Comparison of ENCODE assay signal across 30 cellular contexts in the genomic region with DNA sequence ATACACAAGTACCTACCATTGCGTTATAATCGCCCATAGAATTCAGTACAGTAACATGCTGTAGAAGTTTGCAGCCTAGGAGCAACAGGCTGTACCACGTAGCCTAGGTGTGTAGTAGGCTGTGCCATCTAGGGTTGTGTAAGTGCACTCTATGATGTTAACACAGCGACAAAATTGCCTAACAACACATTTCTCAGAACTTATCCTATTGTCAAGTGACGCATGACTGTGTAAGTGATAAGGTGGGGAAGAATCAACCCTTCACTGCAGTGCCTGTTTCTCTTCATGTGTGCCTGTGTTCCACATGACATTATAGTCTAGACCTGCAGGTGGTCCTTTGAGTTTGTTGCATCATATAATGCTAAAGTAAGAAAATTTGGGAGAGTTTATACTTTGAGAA.
DNase-seq lines count a peak whose midpoint lies in the region; ATAC-seq and TF ChIP-seq lines count a peak whose summit lies in the region.
"Had no signal": no experiment of that assay in that cellular context is flagged by ENCODE, and none has a peak within 500 bp of the region (broad histone marks: within the 10 kb centered on the region; RNA-seq: fewer than 3 reads in every experiment).

No MANE protein-coding gene starts in this region.

- H3K4me3 Mint-ChIP-seq in T-helper 17 cell = no peak overlapping the region
- H3K4me3 Mint-ChIP-seq: activated CD4-positive, alpha-beta T cell treated with anti-CD3 and anti-CD28 coated beads, Interleukin-2, amount 10 ng/mL, durations not matched to agents 24 days and 14 days; activated naive CD8-positive, alpha-beta T cell; central memory CD8-positive, alpha-beta T cell; dendritic cell treated with granulocyte-macrophage colony-stimulating factor and Interleukin-4, amounts not matched to agents 40 ng/mL and 50 ng/mL, for 4 days; endodermal cell; WTC11 had no signal

- no peaks in the 10 kb centered on the region; the same call in 1 of the 2 replicates for H3K9me3 ChIP-seq in BE2C
- H3K9me3 ChIP-seq in OCI-LY1 (ENCODE audit: low read length) = no peaks in the 10 kb centered on the region
- H3K9me3 ChIP-seq in lower lobe of right lung = no peaks in the 10 kb centered on the region
- H3K9me3 ChIP-seq in T-helper 17 cell (ENCODE audit: control insufficient read depth, low read length, poor library complexity, severe bottlenecking) = no peaks in the 10 kb centered on the region
- H3K9me3 ChIP-seq: Caco-2, transverse colon had no signal

- TF ChIP-seq CTCF in BE2C (IDR thresholded peaks at IDR 0.05; ENCODE audit: low read depth, low read length) (no peak), OCI-LY1 (IDR thresholded peaks at IDR 0.05; ENCODE audit: low read length) (no peak), fibroblast of pulmonary artery (IDR thresholded peaks at IDR 0.05; ENCODE audit: low read length, missing control alignments) (no peak), lower lobe of right lung (IDR thresholded peaks at IDR 0.05) (no peak)

- H3K4me3 ChIP-seq in BE2C (ENCODE audit: low read depth, low read length) (no peak overlapping the region), OCI-LY1 (ENCODE audit: low read depth, low read length, poor library complexity, severe bottlenecking) (no peak overlapping the region), fibroblast of pulmonary artery (replicated peaks; ENCODE audit: low read depth, low read length) (no peak overlapping the region), lower lobe of right lung (no peak overlapping the region)
- H3K4me3 ChIP-seq: transverse colon had no signal

- H3K4me2 ChIP-seq in OCI-LY1 (ENCODE audit: low read length) = peak overlapping the region; percentile 9; the same call in 1 of the 2 replicates

- H3K79me2 ChIP-seq in OCI-LY1 (ENCODE audit: insufficient read depth, low read length) = no peaks in the 10 kb centered on the region

- H3K9ac ChIP-seq in OCI-LY1 (ENCODE audit: low read length) = no peak overlapping the region

- peaks cover 40% of the 10 kb centered on the region for H3K4me1 ChIP-seq in BE2C
- peaks cover 57% of the 10 kb centered on the region for H3K4me1 ChIP-seq in OCI-LY1 (ENCODE audit: insufficient read depth, low read length, severe bottlenecking)
- no peaks in the 10 kb centered on the region for H3K4me1 ChIP-seq in lower lobe of right lung
- H3K4me1 ChIP-seq: Caco-2, transverse colon had no signal

- peak; percentile 76 to 81 for ATAC-seq in lower lobe of right lung
- ATAC-seq in T-helper 17 cell = no peak
- ATAC-seq: esophagus mucosa, WTC11 had no signal

- H2AFZ ChIP-seq in OCI-LY1 (ENCODE audit: low read length) = peak overlapping the region; percentile 4; the same call in 1 of the 2 replicates

- peak overlapping the region; percentile 50 for H3K27ac ChIP-seq in OCI-LY1 (ENCODE audit: low read depth, low read length, poor library complexity, severe bottlenecking)
- H3K27ac ChIP-seq in lower lobe of right lung = no peak overlapping the region
- H3K27ac ChIP-seq: C4-2B, transverse colon had no signal

- H4K20me1 ChIP-seq in OCI-LY1 (ENCODE audit: insufficient read depth, low read length) = no peaks in the 10 kb centered on the region

- H3K27me3 ChIP-seq in BE2C (no peaks in the 10 kb centered on the region), OCI-LY1 (ENCODE audit: insufficient read depth, low read length) (no peaks in the 10 kb centered on the region), lower lobe of right lung (ENCODE audit: low read depth) (no peaks in the 10 kb centered on the region)
- H3K27me3 ChIP-seq: transverse colon had no signal

- intact Hi-C loops in lower lobe of right lung (cut with DNase I) = no loop called here

- H3K9me2 ChIP-seq in OCI-LY1 (ENCODE audit: low read depth, low read length) = no peaks in the 10 kb centered on the region

- H3K36me3 ChIP-seq in BE2C = no peaks in the 10 kb centered on the region
- H3K36me3 ChIP-seq in OCI-LY1 (ENCODE audit: insufficient read depth, low read length) = no peaks in the 10 kb centered on the region
- H3K36me3 ChIP-seq in lower lobe of right lung = no peaks in the 10 kb centered on the region
- H3K36me3 ChIP-seq: transverse colon had no signal

- H3K4me1 Mint-ChIP-seq in T-helper 17 cell = peaks cover 2% of the 10 kb centered on the region
- H3K4me1 Mint-ChIP-seq: central memory CD8-positive, alpha-beta T cell had no signal

- no peak overlapping the region for H3K27ac Mint-ChIP-seq in T-helper 17 cell
- H3K27ac Mint-ChIP-seq: activated CD4-positive, alpha-beta T cell treated with anti-CD3 and anti-CD28 coated beads, Interleukin-2, amount 10 ng/mL, durations not matched to agents 24 days and 14 days; activated naive CD8-positive, alpha-beta T cell; dendritic cell treated with granulocyte-macrophage colony-stimulating factor and Interleukin-4, amounts not matched to agents 40 ng/mL and 50 ng/mL, for 4 days; endodermal cell; WTC11 had no signal

- H3K27me3 Mint-ChIP-seq in T-helper 17 cell = no peaks in the 10 kb centered on the region
- H3K27me3 Mint-ChIP-seq: activated CD4-positive, alpha-beta T cell treated with anti-CD3 and anti-CD28 coated beads, Interleukin-2, amount 10 ng/mL, durations not matched to agents 24 days and 14 days; activated naive CD8-positive, alpha-beta T cell; central memory CD8-positive, alpha-beta T cell; dendritic cell treated with granulocyte-macrophage colony-stimulating factor and Interleukin-4, amounts not matched to agents 40 ng/mL and 50 ng/mL, for 4 days had no signal

- peaks cover 2% of the 10 kb centered on the region for H3K36me3 Mint-ChIP-seq in T-helper 17 cell (ENCODE audit: low read depth)
- H3K36me3 Mint-ChIP-seq: activated naive CD8-positive, alpha-beta T cell; WTC11 had no signal

- DNase-seq in BE2C = peak; percentile 28
- DNase-seq in fibroblast of pulmonary artery (ENCODE audit: low read depth) = peak; percentile 42
- DNase-seq in lower lobe of right lung = no peak
- DNase-seq in T-helper 17 cell = no peak
- no peak for DNase-seq in stimulated activated CD4-positive, alpha-beta T cell treated with anti-CD3 and anti-CD28 coated beads, Interleukin-4, amount 100 ng/mL, for 24 hours
- DNase-seq in A172 (ENCODE audit: low spot score) = no peak
- DNase-seq in 8988T = no peak
- DNase-seq: activated CD4-positive, alpha-beta T cell treated with anti-CD3 and anti-CD28 coated beads, Interleukin-2, amount 10 ng/mL, durations not matched to agents 24 days and 14 days; activated CD8-positive, alpha-beta memory T cell treated with anti-CD3 and anti-CD28 coated beads for 24 hours; activated effector memory CD4-positive, alpha-beta T cell treated with Interleukin-2 at 50 U/mL for 16 hours; aorta; Caco-2; DND-41; endodermal cell; foreskin fibroblast; kidney glomerular epithelial cell; NCI-H1436; NCI-H446 treated with DMSO at 0.1 percent for 48 hours; posterior cingulate gyrus; RPMI8226; stimulated activated CD4-positive, alpha-beta T cell treated with anti-CD3 and anti-CD28 coated beads, Interleukin-4, amount 100 ng/mL, for 1 hour; T-helper 1 cell; transverse colon had no signal

- no peaks in the 10 kb centered on the region for H3F3A ChIP-seq in OCI-LY1 (ENCODE audit: insufficient read depth, low read length)

Comparison
In these comparisons a context has a peak if more than half of its experiments do, and no peak if none do; other contexts are left out.
1. DNase-seq: peak in BE2C (single experiment) and fibroblast of pulmonary artery (single experiment); none in lower lobe of right lung (single experiment), T-helper 17 cell (0 of 3), stimulated activated CD4-positive, alpha-beta T cell treated with anti-CD3 and anti-CD28 coated beads, Interleukin-4, amount 100 ng/mL, for 24 hours (single experiment), A172 (single experiment) and 8988T (single experiment).